In genomic region chr11:23679981-23680380, GRCh38 we compare ENCODE assay signal across 21 cellular contexts.
DNase-seq lines count a peak whose midpoint lies in the region; ATAC-seq, FAIRE-seq and TF ChIP-seq lines count a peak whose summit lies in the region.
"Had no signal": no experiment of that assay in that cellular context is flagged by ENCODE, and none has a peak within 500 bp of the region (broad histone marks: within the 10 kb centered on the region; RNA-seq: fewer than 3 reads in every experiment).

No MANE protein-coding gene starts in this region.

- H3K4me3 Mint-ChIP-seq in stimulated activated naive CD8-positive, alpha-beta T cell treated with anti-CD3 and anti-CD28 coated beads, Interleukin-15, amount 100 ng/mL, for 72 hours, result no peak overlapping the region
- H3K4me3 Mint-ChIP-seq: CD4-positive, alpha-beta T cell; H9 had no signal

- WGBS in HepG2 (ENCODE audit: low lambda C conversion rate), result 44% methylated on average over 7 of the region's 10 CpGs
- 81 to 88% (median 86%) methylated on average over 10 of the region's 10 CpGs for WGBS in spleen, 5 donors

- H3K4me2 ChIP-seq in HepG2 (ENCODE audit: low read depth, low read length), result no peak overlapping the region
- H3K4me2 ChIP-seq: A549 had no signal

- ATAC-seq in stimulated activated naive CD8-positive, alpha-beta T cell treated with anti-CD3 and anti-CD28 coated beads, Interleukin-15, amount 100 ng/mL, for 72 hours, result peak; percentile 35
- no peak for ATAC-seq in stimulated activated naive CD8-positive, alpha-beta T cell treated with anti-CD3 and anti-CD28 coated beads, Interleukin-15, Interleukin-2, amounts not matched to agents 100 U/mL and 50 U/mL, for 24 hours
- ATAC-seq in HepG2 (peak; percentile 24; the same call in 2 of the 3 replicates), GM19395 (IDR thresholded peaks at IDR 0.05; ENCODE audit: unreplicated experiment) (no peak), GM18868 (IDR thresholded peaks at IDR 0.05; ENCODE audit: unreplicated experiment) (no peak)
- ATAC-seq: A549 had no signal

- H3K79me2 ChIP-seq in HepG2 (ENCODE audit: insufficient read depth, low read length), result no peaks in the 10 kb centered on the region

- H4K20me1 ChIP-seq in HepG2 (ENCODE audit: insufficient read depth, low read length), result no peaks in the 10 kb centered on the region

- TF ChIP-seq CTCF in HepG2 (CRISPR knock-in tag; IDR thresholded peaks at IDR 0.05), result no peak
- TF ChIP-seq CTCF in spleen (IDR thresholded peaks at IDR 0.05 in 8 of 11, conservative IDR thresholded peaks at IDR 0.05 in 3 of 11), result no peak

- no peak overlapping the region for H3K4me3 ChIP-seq in HepG2 (replicated peaks in 1 of 3; ENCODE audit: insufficient read depth in 1 of 3, low read depth in 2 of 3, low read length in 3 of 3)
- no peak overlapping the region for H3K4me3 ChIP-seq in spleen
- H3K4me3 ChIP-seq: A549 had no signal

- TF ChIP-seq POLR2A in HepG2 (IDR thresholded peaks at IDR 0.05; ENCODE audit: insufficient read depth in 1 of 2, low read depth in 2 of 2, low read length in 2 of 2) (no peak), spleen (IDR thresholded peaks at IDR 0.05) (no peak)

- H3K27ac Mint-ChIP-seq in stimulated activated naive CD8-positive, alpha-beta T cell treated with anti-CD3 and anti-CD28 coated beads, Interleukin-15, amount 100 ng/mL, for 72 hours, result no peak overlapping the region
- H3K27ac Mint-ChIP-seq: CD4-positive, alpha-beta T cell; H9 had no signal

- H3K36me3 ChIP-seq in HepG2 (replicated peaks in 1 of 2; ENCODE audit: control insufficient read depth in 1 of 2, insufficient read depth in 2 of 2, low read length in 2 of 2), result no peaks in the 10 kb centered on the region
- no peaks in the 10 kb centered on the region for H3K36me3 ChIP-seq in spleen

- no peaks in the 10 kb centered on the region for H3K27me3 Mint-ChIP-seq in stimulated activated naive CD8-positive, alpha-beta T cell treated with anti-CD3 and anti-CD28 coated beads, Interleukin-15, amount 100 ng/mL, for 72 hours
- H3K27me3 Mint-ChIP-seq: CD4-positive, alpha-beta T cell had no signal

- in situ Hi-C loops in HepG2 (cut with HindIII; ENCODE audit: extremely low pct_ligation_motif_present, low pct_unique_long_range_greater_than_20kb), result no loop called here

- FAIRE-seq in HepG2 (lab: Jason Lieb, UNC), result no peak
- FAIRE-seq: A549, D721Med, GM12892, GM18507, H1, HTR-8/SVneo had no signal

- CTCF ChIA-PET in HepG2 (lab: Yijun Ruan, JAX; ENCODE audit: low intra/inter-chr PET ratio, low total read pairs), result no interaction called here

- TF ChIP-seq EP300 in HepG2 (IDR thresholded peaks at IDR 0.05; ENCODE audit: low read depth in 2 of 2, low read length in 2 of 2) (no peak), HepG2 (CRISPR knock-in tag; IDR thresholded peaks at IDR 0.05; ENCODE audit: borderline replicate concordance) (no peak)

- POLR2A ChIA-PET in HepG2 (lab: Yijun Ruan, JAX), result no interaction called here

- no peaks in the 10 kb centered on the region for H3K4me1 Mint-ChIP-seq in stimulated activated naive CD8-positive, alpha-beta T cell treated with anti-CD3 and anti-CD28 coated beads, Interleukin-15, amount 100 ng/mL, for 72 hours

- H3K27ac ChIP-seq in HepG2 (ENCODE audit: extremely low read length, insufficient read depth, low read length) (no peak overlapping the region), spleen (no peak overlapping the region)
- H3K27ac ChIP-seq: 22Rv1, A549, C4-2B had no signal

- no peaks in the 10 kb centered on the region for H3K9me3 Mint-ChIP-seq in stimulated activated naive CD8-positive, alpha-beta T cell treated with anti-CD3 and anti-CD28 coated beads, Interleukin-15, amount 100 ng/mL, for 72 hours
- H3K9me3 Mint-ChIP-seq: CD4-positive, alpha-beta T cell; H9 had no signal

- no peak overlapping the region for H3K9ac ChIP-seq in HepG2 (ENCODE audit: insufficient read depth, low read depth, low read length)

- H3K27me3 ChIP-seq in HepG2 (ENCODE audit: control insufficient read depth in 1 of 2, insufficient read depth in 2 of 2, low read length in 2 of 2), result no peaks in the 10 kb centered on the region
- H3K27me3 ChIP-seq in spleen (replicated peaks in 1 of 7), result no peaks in the 10 kb centered on the region

- H3K9me3 ChIP-seq in HepG2 (ENCODE audit: low read length) (no peaks in the 10 kb centered on the region), spleen (peaks cover 0 to 11% (median 0%) of the 10 kb centered on the region in 8 donors)
- H3K9me3 ChIP-seq: A549, Caco-2 had no signal

- no peak for DNase-seq in stimulated activated naive CD8-positive, alpha-beta T cell treated with anti-CD3 and anti-CD28 coated beads, Interleukin-15, amount 100 ng/mL, for 72 hours
- no peak for DNase-seq in stimulated activated naive CD8-positive, alpha-beta T cell treated with anti-CD3 and anti-CD28 coated beads, Interleukin-15, Interleukin-2, amounts not matched to agents 100 U/mL and 50 U/mL, for 24 hours
- DNase-seq in HepG2 (ENCODE audit: low spot score) (no peak), spleen (peak; percentile 54), NCI-H1930 (lab: John Stamatoyannopoulos, UW) (no peak)
- no peak for DNase-seq in activated naive CD4-positive, alpha-beta T cell (lab: John Stamatoyannopoulos, UW)
- DNase-seq: AML-193, GDM1 had no signal

- TF ChIP-seq RAD21 in HepG2 (CRISPR knock-in tag; IDR thresholded peaks at IDR 0.05), result no peak

- BruUV-seq in HepG2 (replicated peaks; lab: Mats Ljungman, UMichigan), result no TSS peak

- H3K4me1 ChIP-seq in HepG2 (ENCODE audit: insufficient read depth, low read length) (no peaks in the 10 kb centered on the region), spleen (no peaks in the 10 kb centered on the region)
- H3K4me1 ChIP-seq: A549, Caco-2 had no signal

- intact Hi-C loops in HepG2 (cut with micrococcal nuclease; ENCODE audit: unreplicated experiment), result no loop called here
- intact Hi-C loops in spleen (cut with DNase I; ENCODE audit: low total_unique reads), result loop anchor here (10.0 kb wide), 1 partner anchor 65 kb away; no protein-coding TSS in a partner anchor

- no peak overlapping the region for H2AFZ ChIP-seq in HepG2 (ENCODE audit: low read length)

TF ChIP-seq in HepG2, 621 proteins besides CTCF, POLR2A, EP300 and RAD21 (continues in another document):
- no peak for TF ChIP-seq THAP9 (CRISPR knock-in tag; IDR thresholded peaks at IDR 0.05; ENCODE audit: borderline replicate concordance)
- no peak for TF ChIP-seq FOXO1 (CRISPR knock-in tag; IDR thresholded peaks at IDR 0.05)
- TF ChIP-seq NR0B2 (CRISPR knock-in tag; IDR thresholded peaks at IDR 0.05), result no peak
- no peak for TF ChIP-seq RBAK (CRISPR knock-in tag; IDR thresholded peaks at IDR 0.05)
- TF ChIP-seq SKI (IDR thresholded peaks at IDR 0.05; ENCODE audit: partially characterized antibody), result no peak
- TF ChIP-seq, protein P1, sequence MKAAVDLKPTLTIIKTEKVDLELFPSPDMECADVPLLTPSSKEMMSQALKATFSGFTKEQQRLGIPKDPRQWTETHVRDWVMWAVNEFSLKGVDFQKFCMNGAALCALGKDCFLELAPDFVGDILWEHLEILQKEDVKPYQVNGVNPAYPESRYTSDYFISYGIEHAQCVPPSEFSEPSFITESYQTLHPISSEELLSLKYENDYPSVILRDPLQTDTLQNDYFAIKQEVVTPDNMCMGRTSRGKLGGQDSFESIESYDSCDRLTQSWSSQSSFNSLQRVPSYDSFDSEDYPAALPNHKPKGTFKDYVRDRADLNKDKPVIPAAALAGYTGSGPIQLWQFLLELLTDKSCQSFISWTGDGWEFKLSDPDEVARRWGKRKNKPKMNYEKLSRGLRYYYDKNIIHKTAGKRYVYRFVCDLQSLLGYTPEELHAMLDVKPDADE (CRISPR knock-in tag; IDR thresholded peaks at IDR 0.05), result no peak
- TF ChIP-seq ZNF503 (CRISPR knock-in tag; IDR thresholded peaks at IDR 0.05), result no peak

Comparison
In these comparisons a context has a peak if more than half of its experiments do, and no peak if none do; other contexts are left out.
1. ATAC-seq: peak in stimulated activated naive CD8-positive, alpha-beta T cell treated with anti-CD3 and anti-CD28 coated beads, Interleukin-15, amount 100 ng/mL, for 72 hours (single experiment) and HepG2 (single experiment); none in stimulated activated naive CD8-positive, alpha-beta T cell treated with anti-CD3 and anti-CD28 coated beads, Interleukin-15, Interleukin-2, amounts not matched to agents 100 U/mL and 50 U/mL, for 24 hours (single experiment), GM19395 (single experiment) and GM18868 (single experiment).